In genomic region chr5:181031716-181032115, GRCh38 we compare ENCODE assay signal across 1 cellular context.
TF ChIP-seq lines count a peak whose summit lies in the region.

No MANE protein-coding gene starts in this region.

TF ChIP-seq in GM23338, 12 proteins besides CTCF, POLR2A, EP300 and RAD21 (continued from another document):
- no peak for TF ChIP-seq REST (IDR thresholded peaks at IDR 0.05; ENCODE audit: unreplicated experiment)
- TF ChIP-seq JUNB (IDR thresholded peaks at IDR 0.05; ENCODE audit: unreplicated experiment) = no peak
- TF ChIP-seq ZNF462 (CRISPR knock-in tag; IDR thresholded peaks at IDR 0.05) = no peak
